ENCODE assay signal across 8 cellular contexts in genomic region chrX:38805294-38806053, GRCh38. TPM values are rescaled to one million over a fixed set of nuclear protein-coding genes. Genes with fewer than 3 reads are reported as not detected.
A peak's percentile ranks its signal among the peaks of the same experiment; 100 is the strongest.
DNase-seq lines count a peak whose midpoint lies in the region; ATAC-seq lines count a peak whose summit lies in the region.

No MANE protein-coding gene starts in this region.

- peak overlapping the region; percentile 91 for H3K27ac ChIP-seq in stomach smooth muscle (ENCODE audit: low read length)

- no peaks in the 10 kb centered on the region for H3K9me3 ChIP-seq in NT2/D1 (ENCODE audit: insufficient read depth, low read length)
- H3K9me3 ChIP-seq in stomach smooth muscle (ENCODE audit: control insufficient read depth in 2 of 2, low read length in 2 of 2) = no peaks in the 10 kb centered on the region

- H3K27me3 ChIP-seq in NT2/D1 (ENCODE audit: insufficient read depth, insufficient read length) (no peaks in the 10 kb centered on the region), stomach smooth muscle (ENCODE audit: control insufficient read depth in 1 of 2, insufficient read depth in 2 of 2, low read length in 2 of 2) (no peaks in the 10 kb centered on the region)

- H3K4me1 ChIP-seq in NT2/D1 (ENCODE audit: insufficient read depth, insufficient read length) (peaks cover 5% of the 10 kb centered on the region), stomach smooth muscle (ENCODE audit: control insufficient read depth, insufficient read depth, low read length) (peaks cover 8% of the 10 kb centered on the region)

- ATAC-seq in HG02884 (IDR thresholded peaks at IDR 0.05; ENCODE audit: unreplicated experiment) (peak; percentile 28), esophagus mucosa (peak; percentile 54), HG02852 (IDR thresholded peaks at IDR 0.05; ENCODE audit: unreplicated experiment) (no peak)

- peak overlapping the region; percentile 94 for H3K9ac ChIP-seq in NT2/D1 (ENCODE audit: insufficient read length, low read depth)
- peak overlapping the region; percentile 75 to 89 for H3K9ac ChIP-seq in stomach smooth muscle (ENCODE audit: low read length in 2 of 2)

- DNase-seq in DMS53 (lab: John Stamatoyannopoulos, UW) = peak; percentile 88
- DNase-seq in NT2/D1 (ENCODE audit: low read depth, low spot score) = no peak
- DNase-seq in activated T-cell treated with anti-CD3 and anti-CD28 coated beads, Interleukin-2, amount 50 U/mL, for 48 hours = peak; percentile 66 to 74
- peak; percentile 69 for DNase-seq in myocyte (ENCODE audit: low read depth)

- H3K36me3 ChIP-seq in NT2/D1 (ENCODE audit: insufficient read depth, insufficient read length, low read length) (peaks cover 16% of the 10 kb centered on the region), stomach smooth muscle (ENCODE audit: control insufficient read depth in 2 of 2, insufficient read depth in 2 of 2, low read length in 2 of 2) (peaks cover 0 to 2% of the 10 kb centered on the region in 2 donors)

- H3K4me3 ChIP-seq in NT2/D1 (ENCODE audit: insufficient read length, low read depth) (peak overlapping the region; percentile 76), stomach smooth muscle (ENCODE audit: low read length in 2 of 2) (peak overlapping the region; percentile 77 to 83)

RNA-seq across cellular contexts. Expression of gene MID1IP1, which starts 4.2 kb away (rescaled TPM):
- 47.6 TPM for total RNA-seq in esophagus mucosa
- total RNA-seq in myocyte = 90.0 and 148 TPM in 2 replicates
- 33.1 TPM for polyA plus RNA-seq in myocyte (2012)
